ENCODE assay signal across 28 cellular contexts in genomic region chr17:57001541-57001940, GRCh38. TPM values are rescaled to one million over a fixed set of nuclear protein-coding genes. Genes with fewer than 3 reads are reported as not detected.
DNase-seq lines count a peak whose midpoint lies in the region; ATAC-seq and TF ChIP-seq lines count a peak whose summit lies in the region.
"Had no signal": no experiment of that assay in that cellular context is flagged by ENCODE, and none has a peak within 500 bp of the region (broad histone marks: within the 10 kb centered on the region; RNA-seq: fewer than 3 reads in every experiment).

No MANE protein-coding gene starts in this region.

- H3K27ac Mint-ChIP-seq in WTC11 = no peak overlapping the region
- H3K27ac Mint-ChIP-seq: brain; CD4-positive, alpha-beta T cell; naive thymus-derived CD8-positive, alpha-beta T cell had no signal

- 0 out of 2 replicates have a peak, but pooled peaks cover 3% of the 10 kb centered on the region for H3K4me1 Mint-ChIP-seq in WTC11
- H3K4me1 Mint-ChIP-seq: brain had no signal

- peak; percentile 24 for DNase-seq in DMS53 (lab: John Stamatoyannopoulos, UW)
- no peak for DNase-seq in DMS53 treated with DMSO at 0.1 percent for 48 hours (lab: John Stamatoyannopoulos, UW; ENCODE audit: unreplicated experiment)
- DNase-seq in WTC11 (ENCODE audit: low spot score) = no peak
- peak; percentile 66 for DNase-seq in myocyte (ENCODE audit: low read depth)
- no peak for DNase-seq in NCI-H1930 (lab: John Stamatoyannopoulos, UW)
- DNase-seq: 8988T; activated naive CD4-positive, alpha-beta T cell treated with Interleukin-2 at 50 U/mL for 16 hours; adrenal gland; CD4-positive, alpha-beta T cell; cerebellar nuclear complex; HCEC 1CT; hypothalamus; Kasumi-1; left ventricle myocardium superior; midbrain; naive thymus-derived CD8-positive, alpha-beta T cell; NCI-H1048; NCI-H2029; NCI-H446 treated with DMSO at 0.1 percent for 48 hours; occipital lobe; psoas muscle; stimulated activated CD4-positive, alpha-beta T cell treated with anti-CD3 and anti-CD28 coated beads, Interleukin-15, amount 100 ng/mL, for 24 hours; stimulated activated naive CD8-positive, alpha-beta T cell treated with anti-CD3 and anti-CD28 coated beads, Interleukin-15, Interleukin-2, amounts not matched to agents 100 U/mL and 50 U/mL, for 24 hours; uterus had no signal

- no peaks in the 10 kb centered on the region for H3K27me3 Mint-ChIP-seq in WTC11 (ENCODE audit: low read depth)
- H3K27me3 Mint-ChIP-seq: brain; CD4-positive, alpha-beta T cell; naive thymus-derived CD8-positive, alpha-beta T cell had no signal

- ATAC-seq in WTC11 (peak; percentile 57), HG03108 (IDR thresholded peaks at IDR 0.05; ENCODE audit: unreplicated experiment) (no peak), GM21381 (IDR thresholded peaks at IDR 0.05; ENCODE audit: unreplicated experiment) (no peak)
- ATAC-seq: left ventricle myocardium superior; naive thymus-derived CD8-positive, alpha-beta T cell; stimulated activated naive CD8-positive, alpha-beta T cell treated with anti-CD3 and anti-CD28 coated beads, Interleukin-15, Interleukin-2, amounts not matched to agents 100 U/mL and 50 U/mL, for 24 hours had no signal

- no peak for TF ChIP-seq EP300 in Ishikawa (IDR thresholded peaks at IDR 0.05; ENCODE audit: borderline replicate concordance)

- no peak overlapping the region for H3K4me3 Mint-ChIP-seq in WTC11
- H3K4me3 Mint-ChIP-seq: brain; CD4-positive, alpha-beta T cell; naive thymus-derived CD8-positive, alpha-beta T cell had no signal

- CTCF ChIA-PET in WTC11 (lab: Charles Lee) = interaction anchor here (0.9 to 2.2 kb wide), 10 partner anchors 9 to 106 kb away, joined by 3 to 9 read pairs (median 4); partner anchors contain the start of gene AKAP1

- no peak for TF ChIP-seq CTCF in WTC11 (IDR thresholded peaks at IDR 0.05)

- H3K36me3 Mint-ChIP-seq in WTC11 = peaks cover 19% of the 10 kb centered on the region
- H3K36me3 Mint-ChIP-seq: brain had no signal

- TF ChIP-seq RAD21 in Ishikawa (IDR thresholded peaks at IDR 0.05; ENCODE audit: low read depth) = peak; percentile 5; the same call in 1 of the 2 replicates

- H3K9me3 Mint-ChIP-seq in WTC11 = no peaks in the 10 kb centered on the region
- H3K9me3 Mint-ChIP-seq: brain; CD4-positive, alpha-beta T cell; naive thymus-derived CD8-positive, alpha-beta T cell had no signal

- POLR2A ChIA-PET in WTC11 (lab: Charles Lee) = no interaction called here

TF ChIP-seq in Ishikawa, 13 proteins besides CTCF, POLR2A, EP300 and RAD21:
- TF ChIP-seq USF1 (IDR thresholded peaks at IDR 0.05) = no peak
- no peak for TF ChIP-seq ZBTB7A (IDR thresholded peaks at IDR 0.05; ENCODE audit: low read depth)
- TF ChIP-seq CREB1 (IDR thresholded peaks at IDR 0.05; ENCODE audit: low read depth) = no peak
- no peak for TF ChIP-seq MAX (IDR thresholded peaks at IDR 0.05)
- no peak for TF ChIP-seq TEAD4 (IDR thresholded peaks at IDR 0.05)
- TF ChIP-seq TCF12 (IDR thresholded peaks at IDR 0.05; ENCODE audit: low read depth) = no peak
- TF ChIP-seq REST (IDR thresholded peaks at IDR 0.05; ENCODE audit: low read depth) = no peak
- no peak for TF ChIP-seq FOXM1 (IDR thresholded peaks at IDR 0.05; ENCODE audit: borderline replicate concordance, low read depth)
- TF ChIP-seq CEBPB (IDR thresholded peaks at IDR 0.05) = no peak
- TF ChIP-seq EGR1 (IDR thresholded peaks at IDR 0.05) = no peak
- no peak for TF ChIP-seq NFIC (IDR thresholded peaks at IDR 0.05)
- TF ChIP-seq TAF1 (IDR thresholded peaks at IDR 0.05; ENCODE audit: low read depth) = no peak
- no peak for TF ChIP-seq YY1 (IDR thresholded peaks at IDR 0.05; ENCODE audit: low read depth)

TF ChIP-seq in WTC11, 78 proteins besides CTCF, POLR2A, EP300 and RAD21 (continues in another document):
- TF ChIP-seq USF1 (CRISPR knock-in tag; IDR thresholded peaks at IDR 0.05) (no peak), MYBL2 (CRISPR knock-in tag; IDR thresholded peaks at IDR 0.05) (no peak), TP53 (CRISPR knock-in tag; IDR thresholded peaks at IDR 0.05) (no peak), FOXP4 (CRISPR knock-in tag; IDR thresholded peaks at IDR 0.05) (no peak), E2F4 (CRISPR knock-in tag; IDR thresholded peaks at IDR 0.05; ENCODE audit: borderline replicate concordance, low read depth) (no peak), FOXJ3 (CRISPR knock-in tag; IDR thresholded peaks at IDR 0.05; ENCODE audit: borderline replicate concordance) (no peak), ATF1 (CRISPR knock-in tag; IDR thresholded peaks at IDR 0.05) (no peak), HMGXB4 (CRISPR knock-in tag; IDR thresholded peaks at IDR 0.05) (no peak), ZNF121 (CRISPR knock-in tag; IDR thresholded peaks at IDR 0.05) (no peak), GABPB1 (CRISPR knock-in tag; IDR thresholded peaks at IDR 0.05) (no peak), ATF6 (CRISPR knock-in tag; IDR thresholded peaks at IDR 0.05) (no peak), ZNF219 (CRISPR knock-in tag; IDR thresholded peaks at IDR 0.05; ENCODE audit: borderline replicate concordance) (no peak)

RNA-seq across cellular contexts. Expression of gene SCPEP1, which starts 23.6 kb away (rescaled TPM):
- total RNA-seq in WTC11 (2021) (41.3 to 49.3 TPM (median 43.1 TPM) in 3 replicates), myocyte (59.6 and 71.6 TPM in 2 replicates)
- 92.6 TPM for polyA plus RNA-seq in myocyte (2012)

RNA-seq across cellular contexts. Expression of gene COIL, which starts 40.7 kb away (rescaled TPM):
- total RNA-seq in WTC11 (2021) = 22.6 to 23.5 TPM (median 23.4 TPM) in 3 replicates
- 16.7 and 18.8 TPM in 2 replicates for total RNA-seq in myocyte
- 8.1 TPM for polyA plus RNA-seq in myocyte (2012)

Comparison
In these comparisons a context has a peak if more than half of its experiments do, and no peak if none do; other contexts are left out.
1. DNase-seq: peak in DMS53 (single experiment) and myocyte (single experiment); none in DMS53 treated with DMSO at 0.1 percent for 48 hours (single experiment), WTC11 (single experiment) and NCI-H1930 (0 of 2).